In the genomic region with DNA sequence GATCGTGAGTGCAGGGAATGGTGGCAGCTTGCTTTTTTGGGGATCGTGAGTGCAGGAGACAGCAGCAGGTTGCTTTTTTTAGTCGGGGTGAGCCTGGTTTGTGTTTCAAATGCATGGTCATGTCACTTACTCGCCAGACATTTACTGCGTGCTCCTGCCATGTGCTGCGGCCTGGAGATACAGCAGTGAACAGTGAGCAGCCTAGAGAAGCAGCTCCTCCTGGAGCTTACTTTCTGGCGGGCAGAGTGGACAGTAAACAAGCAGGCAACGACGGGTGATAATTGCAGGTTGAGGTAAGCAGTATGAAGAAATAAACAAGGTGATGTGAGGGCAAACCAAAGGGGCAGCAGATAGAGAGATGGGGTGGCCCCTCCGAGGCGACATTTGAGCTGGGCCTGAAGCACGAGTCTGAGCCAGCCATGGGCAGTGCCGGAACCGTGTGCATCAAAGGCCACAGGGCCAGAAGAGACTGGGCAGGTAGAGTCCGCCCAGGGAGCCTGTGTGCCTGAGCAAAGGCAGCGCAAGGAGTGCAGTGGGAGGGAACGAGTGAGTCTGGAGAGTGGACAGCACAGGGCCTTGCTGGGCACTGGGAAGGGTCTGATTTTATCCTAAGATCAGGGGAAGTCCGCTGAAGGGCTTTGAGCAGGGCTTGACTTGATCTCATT, we compare ENCODE assay signal across 17 cellular contexts. TPM values are rescaled to one million over a fixed set of nuclear protein-coding genes. Genes with fewer than 3 reads are reported as not detected.
DNase-seq lines count a peak whose midpoint lies in the region; ATAC-seq, FAIRE-seq and TF ChIP-seq lines count a peak whose summit lies in the region.
"Had no signal": no experiment of that assay in that cellular context is flagged by ENCODE, and none has a peak within 500 bp of the region (broad histone marks: within the 10 kb centered on the region; RNA-seq: fewer than 3 reads in every experiment).

No MANE protein-coding gene starts in this region.

- in situ Hi-C loops in HepG2 (cut with HindIII; ENCODE audit: extremely low pct_ligation_motif_present, low pct_unique_long_range_greater_than_20kb): no loop called here

- peak overlapping the region in 4 of 5 experiments; percentile 3 to 70 (median 30) for H3K27ac Mint-ChIP-seq in brain
- H3K27ac Mint-ChIP-seq in CD4-positive, alpha-beta memory T cell: peak overlapping the region in 3 of 7 donors; percentile 59 to 89 (median 77)

- no peak for TF ChIP-seq POLR2A in HepG2 (IDR thresholded peaks at IDR 0.05; ENCODE audit: insufficient read depth in 1 of 2, low read depth in 2 of 2, low read length in 2 of 2)

- peaks cover 3% of the 10 kb centered on the region for H3K27me3 Mint-ChIP-seq in brain
- H3K27me3 Mint-ChIP-seq in CD4-positive, alpha-beta memory T cell: no peaks in the 10 kb centered on the region

- H3K4me3 ChIP-seq in MM.1S (ENCODE audit: low read length) (no peak overlapping the region), HepG2 (replicated peaks in 1 of 3; ENCODE audit: insufficient read depth in 1 of 3, low read depth in 2 of 3, low read length in 3 of 3) (no peak overlapping the region)
- no peak overlapping the region for H3K4me3 ChIP-seq in CD4-positive, alpha-beta memory T cell (ENCODE audit: low read length in 2 of 2)
- H3K4me3 ChIP-seq: mucosa of descending colon, prostate gland had no signal

- TF ChIP-seq EP300 in HepG2 (IDR thresholded peaks at IDR 0.05; ENCODE audit: low read depth in 2 of 2, low read length in 2 of 2) (no peak), HepG2 (CRISPR knock-in tag; IDR thresholded peaks at IDR 0.05; ENCODE audit: borderline replicate concordance) (no peak)

- POLR2A ChIA-PET in HepG2 (lab: Yijun Ruan, JAX): interaction anchor here (11.7 kb wide), 1 partner anchor 18 kb away, joined by 128 read pairs; no protein-coding TSS in a partner anchor
- POLR2A ChIA-PET in CD4-positive, alpha-beta memory T cell (lab: Charles Lee; ENCODE audit: partially characterized antibody): no interaction called here

- H3K9me3 Mint-ChIP-seq in brain: peaks cover 0 to 1% (median 0%) of the 10 kb centered on the region in 5 experiments
- no peaks in the 10 kb centered on the region for H3K9me3 Mint-ChIP-seq in CD4-positive, alpha-beta memory T cell
- H3K9me3 Mint-ChIP-seq: T-helper 1 cell treated with Interleukin-12 subunit alpha and Interleukin-12 subunit beta and Interleukin-4 antibody, amounts not matched to agents 30 μg/mL and 1 μg/mL, for 36 hours had no signal

- peaks cover 91% of the 10 kb centered on the region for H4K20me1 ChIP-seq in MM.1S (ENCODE audit: insufficient read depth, low read length)
- H4K20me1 ChIP-seq in HepG2 (ENCODE audit: insufficient read depth, low read length): no peaks in the 10 kb centered on the region

- 91% methylated on average over 18 of the region's 18 CpGs for WGBS in HepG2 (ENCODE audit: low lambda C conversion rate)

- peaks cover 41% of the 10 kb centered on the region for H3K36me3 ChIP-seq in MM.1S (replicated peaks; ENCODE audit: insufficient read depth, low read length)
- peaks cover 12 to 27% of the 10 kb centered on the region in 2 experiments; a peak in 4 of 5 replicates for H3K36me3 ChIP-seq in HepG2 (replicated peaks in 1 of 2; ENCODE audit: control insufficient read depth in 1 of 2, insufficient read depth in 2 of 2, low read length in 2 of 2)
- H3K36me3 ChIP-seq in CD4-positive, alpha-beta memory T cell (ENCODE audit: insufficient read depth, low read length): peaks cover 19% of the 10 kb centered on the region
- H3K36me3 ChIP-seq: prostate gland had no signal

- no peaks in the 10 kb centered on the region for H3K9me3 ChIP-seq in MM.1S (replicated peaks; ENCODE audit: insufficient read depth, low read length)
- no peaks in the 10 kb centered on the region for H3K9me3 ChIP-seq in HepG2 (ENCODE audit: low read length)
- H3K9me3 ChIP-seq in CD4-positive, alpha-beta memory T cell (ENCODE audit: control insufficient read depth in 1 of 2, low read length in 2 of 2): no peaks in the 10 kb centered on the region
- H3K9me3 ChIP-seq: mucosa of descending colon, prostate gland had no signal

- ATAC-seq in HepG2: no peak
- ATAC-seq in HG03520 (IDR thresholded peaks at IDR 0.05; ENCODE audit: unreplicated experiment): no peak
- ATAC-seq: mucosa of descending colon had no signal

- H3K27me3 ChIP-seq in MM.1S (replicated peaks; ENCODE audit: insufficient read depth, low read length) (no peaks in the 10 kb centered on the region), HepG2 (ENCODE audit: control insufficient read depth in 1 of 2, insufficient read depth in 2 of 2, low read length in 2 of 2) (no peaks in the 10 kb centered on the region)
- H3K27me3 ChIP-seq in CD4-positive, alpha-beta memory T cell (ENCODE audit: insufficient read depth, low read length): no peaks in the 10 kb centered on the region

- intact Hi-C loops in HepG2 (cut with micrococcal nuclease; ENCODE audit: unreplicated experiment): no loop called here
- intact Hi-C loops in CD4-positive, alpha-beta memory T cell (cut with micrococcal nuclease): no loop called here

- peaks cover 99% of the 10 kb centered on the region for H3K79me2 ChIP-seq in MM.1S (ENCODE audit: low read length)
- peaks cover 24% of the 10 kb centered on the region for H3K79me2 ChIP-seq in HepG2 (ENCODE audit: insufficient read depth, low read length)

- H3F3A ChIP-seq in MM.1S (ENCODE audit: insufficient read depth, low read length): peaks cover 95% of the 10 kb centered on the region

- no TSS peak for BruUV-seq in HepG2 (replicated peaks; lab: Mats Ljungman, UMichigan)

- no peak overlapping the region for H2AFZ ChIP-seq in MM.1S (ENCODE audit: low read length)
- no peak overlapping the region for H2AFZ ChIP-seq in HepG2 (ENCODE audit: low read length)

- H3K9me2 ChIP-seq in MM.1S (replicated peaks; ENCODE audit: insufficient read depth, low read length): no peaks in the 10 kb centered on the region

- H3K4me1 ChIP-seq in MM.1S (ENCODE audit: low read length): peaks cover 80% of the 10 kb centered on the region
- H3K4me1 ChIP-seq in HepG2 (ENCODE audit: insufficient read depth, low read length): peaks cover 60% of the 10 kb centered on the region
- peaks cover 36% of the 10 kb centered on the region for H3K4me1 ChIP-seq in CD4-positive, alpha-beta memory T cell (ENCODE audit: insufficient read depth, low read length)

- H3K4me2 ChIP-seq in MM.1S (ENCODE audit: low read depth, low read length) (peak overlapping the region; percentile 26; the same call in 1 of the 2 replicates), HepG2 (ENCODE audit: low read depth, low read length) (no peak overlapping the region)

- CTCF ChIA-PET in HepG2 (lab: Yijun Ruan, JAX; ENCODE audit: low intra/inter-chr PET ratio, low total read pairs): no interaction called here
- CTCF ChIA-PET in CD4-positive, alpha-beta memory T cell (lab: Charles Lee; ENCODE audit: partially characterized antibody): interaction anchor here (1.2 to 5.4 kb wide), 2 partner anchors 12 to 25 kb away, joined by 3 to 37 read pairs; no protein-coding TSS in a partner anchor

- TF ChIP-seq RAD21 in HepG2 (CRISPR knock-in tag; IDR thresholded peaks at IDR 0.05): no peak

- H3K9ac ChIP-seq in MM.1S (ENCODE audit: low read length) (no peak overlapping the region; the same call in 1 of the 2 replicates), HepG2 (ENCODE audit: insufficient read depth, low read depth, low read length) (no peak overlapping the region)

- H3K4me3 Mint-ChIP-seq in brain: no peak overlapping the region
- H3K4me3 Mint-ChIP-seq in CD4-positive, alpha-beta memory T cell: no peak overlapping the region
- H3K4me3 Mint-ChIP-seq: T-helper 1 cell treated with Interleukin-12 subunit alpha and Interleukin-12 subunit beta and Interleukin-4 antibody, amounts not matched to agents 30 μg/mL and 1 μg/mL, for 36 hours had no signal

- TF ChIP-seq CTCF in MM.1S (IDR thresholded peaks at IDR 0.05; ENCODE audit: low read length): no peak
- no peak for TF ChIP-seq CTCF in brain (conservative IDR thresholded peaks at IDR 0.05)
- no peak for TF ChIP-seq CTCF in HepG2 (CRISPR knock-in tag; IDR thresholded peaks at IDR 0.05)

- DNase-seq in MM.1S (no peak), HepG2 (ENCODE audit: low spot score) (no peak), substantia nigra (lab: John Stamatoyannopoulos, UW) (no peak), NCI-H1417 treated with DMSO at 0.1 percent for 48 hours (lab: John Stamatoyannopoulos, UW) (no peak)
- no peak for DNase-seq in CD4-positive, alpha-beta memory T cell
- DNase-seq: activated CD4-positive, alpha-beta T cell treated with anti-CD3 and anti-CD28 coated beads for 48 hours; effector CD8-positive, alpha-beta T cell; mucosa of descending colon; NCI-H187 treated with DMSO at 0.1 percent for 48 hours; NCI-H526 treated with DMSO at 0.1 percent for 48 hours had no signal

- peaks cover 21% of the 10 kb centered on the region for H3K36me3 Mint-ChIP-seq in brain
- peaks cover 20 to 56% of the 10 kb centered on the region in 2 donors for H3K36me3 Mint-ChIP-seq in CD4-positive, alpha-beta memory T cell

- no peak for FAIRE-seq in HepG2 (lab: Jason Lieb, UNC)
- FAIRE-seq: frontal cortex, urothelium cell line had no signal

- peak overlapping the region; percentile 55; the same call in 1 of the 2 replicates for H3K27ac ChIP-seq in MM.1S (ENCODE audit: low read length)
- H3K27ac ChIP-seq in HepG2 (ENCODE audit: extremely low read length, insufficient read depth, low read length): peak overlapping the region; percentile 24
- H3K27ac ChIP-seq in substantia nigra (ENCODE audit: low read depth, low read length, poor library complexity, severe bottlenecking): peak overlapping the region; percentile 31
- no peak overlapping the region for H3K27ac ChIP-seq in CD4-positive, alpha-beta memory T cell (ENCODE audit: low read depth, low read length)
- H3K27ac ChIP-seq: HL-60 had no signal

- H3K4me1 Mint-ChIP-seq in brain: peaks cover 31% of the 10 kb centered on the region
- peaks cover 16 to 57% (median 45%) of the 10 kb centered on the region in 4 donors for H3K4me1 Mint-ChIP-seq in CD4-positive, alpha-beta memory T cell

RNA-seq across cellular contexts. Expression of a gene that starts 57.3 kb away (rescaled TPM):
- 1.2 TPM for polyA plus RNA-seq in brain (ENCODE audit: insufficient read depth, low read depth, low replicate concordance)
- 8.5 and 10.7 TPM in 2 replicates for total RNA-seq in HepG2 (2016; rRNA removed; fragmentation: Illumina TruSeq; extraction: Trizol)
- 3.6 and 5.2 TPM in 2 replicates for total RNA-seq in HepG2 (2016; cell fraction: cytosol; rRNA removed; fragmentation: Illumina TruSeq; extraction: Trizol; ENCODE audit: low read depth)
- total RNA-seq in HepG2 (2016; cell fraction: insoluble cytoplasmic fraction; rRNA removed; fragmentation: Illumina TruSeq; extraction: Trizol): 8.6 and 10.3 TPM in 2 replicates
- total RNA-seq in HepG2 (2016; cell fraction: membrane; rRNA removed; fragmentation: Illumina TruSeq; extraction: Trizol): 3.4 and 4.9 TPM in 2 replicates
- total RNA-seq in HepG2 (2016; cell fraction: nucleus; rRNA removed; fragmentation: Illumina TruSeq; extraction: Trizol): 14.0 and 14.2 TPM in 2 replicates
- 4.8 and 5.4 TPM in 2 replicates for polyA plus RNA-seq in HepG2 (2011; rRNA removed)
- polyA plus RNA-seq in HepG2 (2011; cell fraction: cytosol; rRNA removed): 1.7 and 2.9 TPM in 2 replicates
- 5.9 and 7.2 TPM in 2 replicates for polyA plus RNA-seq in HepG2 (2011; cell fraction: nucleus; rRNA removed)
- polyA plus RNA-seq in HepG2 (2012): 4.2 and 4.9 TPM in 2 replicates
- polyA plus RNA-seq in HepG2 (2016; cell fraction: cytosol; fragmentation: Illumina TruSeq; extraction: Trizol; ENCODE audit: low read depth): 0.27 and 0.46 TPM in 2 replicates
- polyA plus RNA-seq in HepG2 (2016; cell fraction: insoluble cytoplasmic fraction; fragmentation: Illumina TruSeq; extraction: Trizol; ENCODE audit: low read depth): 6.2 and 6.4 TPM in 2 replicates
- polyA plus RNA-seq in HepG2 (2016; cell fraction: membrane; fragmentation: Illumina TruSeq; extraction: Trizol; ENCODE audit: low read depth): 1.2 TPM in 2 replicates
- polyA plus RNA-seq in HepG2 (2016; cell fraction: nucleus; fragmentation: Illumina TruSeq; extraction: Trizol; ENCODE audit: insufficient read depth, low read depth): 13.4 and 13.5 TPM in 2 replicates
- 2.8 and 4.0 TPM in 2 replicates for polyA minus RNA-seq in HepG2 (2011; rRNA and poly(A)+ RNA removed; ENCODE audit: low replicate concordance)
- polyA minus RNA-seq in HepG2 (2011; cell fraction: cytosol; rRNA and poly(A)+ RNA removed): 6.3 and 7.7 TPM in 2 replicates
- polyA minus RNA-seq in HepG2 (2011; cell fraction: nucleus; rRNA and poly(A)+ RNA removed): 19.6 and 20.8 TPM in 2 replicates
- 10 to 100 TPM; 78.9 to 80.9 TPM for total RNA-seq in CD4-positive, alpha-beta memory T cell
- 10 to 100 TPM; 29.4 to 35.1 TPM for polyA plus RNA-seq in CD4-positive, alpha-beta memory T cell
